In genomic region chr12:15196678-15197267, GRCh38 we compare ENCODE assay signal across 27 cellular contexts. TPM values are rescaled to one million over a fixed set of nuclear protein-coding genes. Genes with fewer than 3 reads are reported as not detected.
DNase-seq lines count a peak whose midpoint lies in the region; ATAC-seq, FAIRE-seq and TF ChIP-seq lines count a peak whose summit lies in the region.
"Had no signal": no experiment of that assay in that cellular context is flagged by ENCODE, and none has a peak within 500 bp of the region (broad histone marks: within the 10 kb centered on the region; RNA-seq: fewer than 3 reads in every experiment).

No MANE protein-coding gene starts in this region.

- H3K27me3 ChIP-seq in gastroesophageal sphincter (no peaks in the 10 kb centered on the region), sigmoid colon (no peaks in the 10 kb centered on the region)
- H3K27me3 ChIP-seq: BLaER1 treated with 17β-estradiol and CSF1 and Interleukin-3, amounts not matched to agents 10 nM and 100 nM; hepatocyte; neural progenitor cell; upper lobe of left lung had no signal

- intact Hi-C loops in sigmoid colon (cut with DNase I), result no loop called here

- TF ChIP-seq CTCF in gastroesophageal sphincter (IDR thresholded peaks at IDR 0.05) (no peak), sigmoid colon (IDR thresholded peaks at IDR 0.05) (no peak)

- H3K27ac ChIP-seq in gastroesophageal sphincter (peak overlapping the region; percentile 32 to 50 (median 48)), sigmoid colon (peak overlapping the region; percentile 13 to 77 (median 70))
- H3K27ac ChIP-seq: BLaER1 treated with 17β-estradiol and CSF1 and Interleukin-3, amounts not matched to agents 10 nM and 100 nM; hepatocyte; neural progenitor cell; psoas muscle had no signal

- peak; percentile 21 for FAIRE-seq in GM12892 (lab: Jason Lieb, UNC)

- H3K4me3 ChIP-seq in gastroesophageal sphincter, result no peak overlapping the region
- H3K4me3 ChIP-seq in sigmoid colon, result no peak overlapping the region
- H3K4me3 ChIP-seq: BLaER1 treated with 17β-estradiol and CSF1 and Interleukin-3, amounts not matched to agents 10 nM and 100 nM; HAP-1; hepatocyte; neural progenitor cell; psoas muscle; smooth muscle cell; upper lobe of left lung had no signal

- peak; percentile 74 for ATAC-seq in HG03439 (IDR thresholded peaks at IDR 0.05; ENCODE audit: unreplicated experiment)
- no peak for ATAC-seq in gastroesophageal sphincter
- ATAC-seq in GM21619 (IDR thresholded peaks at IDR 0.05; ENCODE audit: unreplicated experiment), result no peak
- ATAC-seq: left lobe of liver; psoas muscle; stimulated activated naive B cell treated with anti-CD40 and anti-IgM and Interleukin-4, amounts not matched to agents 10 μg/mL and 1 μg/mL and 100 μg/mL, for 72 hours had no signal

- TF ChIP-seq POLR2A in GM12892 (IDR thresholded peaks at IDR 0.05; ENCODE audit: low read depth, low read length) (no peak), gastroesophageal sphincter (IDR thresholded peaks at IDR 0.05) (no peak), sigmoid colon (IDR thresholded peaks at IDR 0.05) (no peak)

- WGBS in gastroesophageal sphincter (ENCODE audit: low coverage in 1 of 2), 2 donors, result 56 to 78% methylated on average over 3 of the region's 3 CpGs
- 59 to 69% methylated on average over 3 of the region's 3 CpGs for WGBS in sigmoid colon, 2 donors

- TF ChIP-seq EP300 in gastroesophageal sphincter (IDR thresholded peaks at IDR 0.05), result no peak
- TF ChIP-seq EP300 in sigmoid colon (IDR thresholded peaks at IDR 0.05), result peak in 1 of 4 donors; percentile 1

- DNase-seq in GM12892 (ENCODE audit: insufficient read length) (no peak), sigmoid colon (no peak), cerebellar nuclear complex (lab: John Stamatoyannopoulos, UW) (no peak), NCI-H524 treated with DMSO at 0.1 percent for 48 hours (lab: John Stamatoyannopoulos, UW) (no peak)
- no peak for DNase-seq in stimulated activated naive CD4-positive, alpha-beta T cell treated with Interleukin-2 at 50 U/mL for 16 hours (lab: John Stamatoyannopoulos, UW)
- DNase-seq: activated CD4-positive, alpha-beta T cell treated with anti-CD3 and anti-CD28 coated beads for 4 hours; activated naive CD4-positive, alpha-beta T cell treated with Interleukin-2 at 50 U/mL for 16 hours; activated T-cell treated with anti-CD3 and anti-CD28 coated beads, Interleukin-2, amount 50 U/mL, for 48 hours; Caco-2; DND-41; immature natural killer cell; NCI-H446 treated with DMSO at 0.1 percent for 48 hours; psoas muscle; stimulated activated CD4-positive, alpha-beta T cell treated with anti-CD3 and anti-CD28 coated beads, Interleukin-2, amount 100 ng/mL, for 48 hours; stimulated activated naive B cell treated with anti-CD40 and anti-IgM and Interleukin-4, amounts not matched to agents 10 μg/mL and 1 μg/mL and 100 μg/mL, for 72 hours; upper lobe of left lung had no signal

- H3K9me3 ChIP-seq in gastroesophageal sphincter, result no peaks in the 10 kb centered on the region
- H3K9me3 ChIP-seq in sigmoid colon, result no peaks in the 10 kb centered on the region
- H3K9me3 ChIP-seq: BLaER1 treated with 17β-estradiol and CSF1 and Interleukin-3, amounts not matched to agents 10 nM and 100 nM; Caco-2; HAP-1; psoas muscle; upper lobe of left lung had no signal

- peaks cover 9 to 53% (median 15%) of the 10 kb centered on the region in 3 donors for H3K4me1 ChIP-seq in gastroesophageal sphincter
- H3K4me1 ChIP-seq in sigmoid colon, result peaks cover 0 to 99% (median 82%) of the 10 kb centered on the region in 4 donors
- H3K4me1 ChIP-seq: BLaER1 treated with 17β-estradiol and CSF1 and Interleukin-3, amounts not matched to agents 10 nM and 100 nM; Caco-2; HAP-1; neural progenitor cell; psoas muscle had no signal

- H3K36me3 ChIP-seq in gastroesophageal sphincter (no peaks in the 10 kb centered on the region), sigmoid colon (no peaks in the 10 kb centered on the region)
- H3K36me3 ChIP-seq: BLaER1 treated with 17β-estradiol and CSF1 and Interleukin-3, amounts not matched to agents 10 nM and 100 nM; HAP-1; neural progenitor cell; upper lobe of left lung had no signal

RNA-seq across cellular contexts. Expression of gene RERG, which starts 24.4 kb away (rescaled TPM):
- polyA plus RNA-seq in GM12892 (2012; ENCODE audit: missing spikeins), result not detected
- 10 to 100 TPM; 13.6 to 32.0 (median 19.8) TPM for total RNA-seq in gastroesophageal sphincter
- 100 to 1,000 TPM in 1 of 4 donors, 10 to 100 TPM in 3; 69.9 to 104 (median 78.3) TPM for total RNA-seq in sigmoid colon
- 1 to 10 TPM; 1.4 to 9.6 (median 4.8) TPM for polyA plus RNA-seq in sigmoid colon
- total RNA-seq: activated CD8-positive, alpha-beta memory T cell treated with anti-CD3 and anti-CD28 coated beads for 36 hours; Caco-2; mononuclear cell had no signal
- polyA plus RNA-seq: immature natural killer cell, smooth muscle cell had no signal
